ENCODE assay signal across 19 cellular contexts in the genomic region with DNA sequence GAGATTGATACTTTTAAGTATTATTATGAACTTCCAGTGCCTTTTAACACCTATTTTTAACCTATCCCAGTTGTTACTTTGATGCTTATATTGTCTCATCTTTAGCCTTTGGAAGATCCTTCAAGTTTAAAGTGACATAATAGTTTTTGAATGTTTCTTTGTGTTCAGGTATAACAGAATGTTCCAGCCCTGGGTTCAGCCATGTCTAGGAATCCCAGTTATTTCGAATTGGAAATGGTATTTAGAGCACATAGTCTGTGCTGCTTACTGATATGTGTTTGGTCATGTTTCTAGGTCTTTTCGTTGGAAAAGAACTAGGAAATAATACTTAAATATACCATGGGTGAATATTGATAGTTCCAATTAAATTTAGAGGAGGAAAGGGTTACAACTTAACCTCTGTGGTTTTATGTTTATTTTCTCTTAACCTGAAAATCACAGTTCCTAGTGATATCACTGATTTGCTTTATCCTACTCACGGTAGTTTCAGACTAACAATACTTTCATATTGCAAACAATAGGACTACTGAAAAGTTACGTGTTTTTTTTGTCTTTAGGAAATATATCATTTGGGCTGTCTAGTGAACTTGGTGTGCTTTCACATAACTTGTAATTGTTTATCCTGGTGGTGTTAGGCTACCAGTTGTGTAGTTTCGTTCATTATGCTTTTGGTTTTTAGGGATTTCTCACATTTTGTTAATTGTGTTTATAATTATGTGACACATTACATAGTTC. TPM values are rescaled to one million over a fixed set of nuclear protein-coding genes. Genes with fewer than 3 reads are reported as not detected.
DNase-seq lines count a peak whose midpoint lies in the region; ATAC-seq and TF ChIP-seq lines count a peak whose summit lies in the region.
"Had no signal": no experiment of that assay in that cellular context is flagged by ENCODE, and none has a peak within 500 bp of the region (broad histone marks: within the 10 kb centered on the region; RNA-seq: fewer than 3 reads in every experiment).

No MANE protein-coding gene starts in this region.

- H3K4me1 ChIP-seq in CD8-positive, alpha-beta T cell (ENCODE audit: insufficient read depth, low read length) = peaks cover 20% of the 10 kb centered on the region
- H3K4me1 ChIP-seq in trophoblast cell (ENCODE audit: control insufficient read depth in 1 of 2, insufficient read depth in 2 of 2, low read length in 2 of 2) = peaks cover 2 to 6% of the 10 kb centered on the region in 2 experiments
- H3K4me1 ChIP-seq: HAP-1 had no signal

- no peak overlapping the region for H2AK5ac ChIP-seq in trophoblast cell (ENCODE audit: low read length)

- CTCF ChIA-PET in CD8-positive, alpha-beta T cell (lab: Charles Lee) = no interaction called here
- CTCF ChIA-PET in WTC11 (lab: Charles Lee) = no interaction called here

- POLR2A ChIA-PET in CD8-positive, alpha-beta T cell (lab: Charles Lee) = no interaction called here
- POLR2A ChIA-PET in WTC11 (lab: Charles Lee) = no interaction called here

- H3K4me2 ChIP-seq in trophoblast cell (ENCODE audit: low read length) = no peak overlapping the region

- H3K9me3 ChIP-seq in CD8-positive, alpha-beta T cell (ENCODE audit: low read length) = no peaks in the 10 kb centered on the region
- no peaks in the 10 kb centered on the region for H3K9me3 ChIP-seq in trophoblast cell (ENCODE audit: insufficient read depth, low read depth, low read length)
- H3K9me3 ChIP-seq: BE2C, HAP-1 had no signal

- no peak overlapping the region for H3K4ac ChIP-seq in trophoblast cell (ENCODE audit: low read depth, low read length)

- no peaks in the 10 kb centered on the region for H3K27me3 Mint-ChIP-seq in CD8-positive, alpha-beta T cell (ENCODE audit: low read depth)
- H3K27me3 Mint-ChIP-seq in WTC11 (ENCODE audit: low read depth) = no peaks in the 10 kb centered on the region
- no peaks in the 10 kb centered on the region for H3K27me3 Mint-ChIP-seq in effector memory CD8-positive, alpha-beta T cell

- DNase-seq in CD8-positive, alpha-beta T cell = no peak
- DNase-seq in WTC11 (ENCODE audit: low spot score) = no peak
- no peak for DNase-seq in effector memory CD8-positive, alpha-beta T cell
- DNase-seq in trophoblast cell = peak; percentile 32 to 67
- no peak for DNase-seq in foreskin fibroblast
- DNase-seq in AML-193 (lab: John Stamatoyannopoulos, UW) = no peak
- no peak for DNase-seq in DMS79 (lab: John Stamatoyannopoulos, UW)
- DNase-seq: BE2C, DMS153, IMR-90, Kasumi-1, NCI-H1417, NCI-H1930, NCI-H2171, NCI-H510A, NCI-H82, Right ventricle myocardium superior had no signal

- WGBS in trophoblast cell (ENCODE audit: extremely low coverage, insufficient coverage, insufficient read length) = no CpG with 5 or more reads among the region's 5 CpGs

- H3K36me3 Mint-ChIP-seq in CD8-positive, alpha-beta T cell = peaks cover 45% of the 10 kb centered on the region
- H3K36me3 Mint-ChIP-seq in WTC11 = peaks cover 2% of the 10 kb centered on the region; the same call in 1 of the 2 replicates
- peaks cover 9% of the 10 kb centered on the region for H3K36me3 Mint-ChIP-seq in effector memory CD8-positive, alpha-beta T cell (ENCODE audit: insufficient read depth)

- peak overlapping the region; percentile 14 for H3K27ac Mint-ChIP-seq in CD8-positive, alpha-beta T cell
- H3K27ac Mint-ChIP-seq in WTC11 = peak overlapping the region; percentile 78
- H3K27ac Mint-ChIP-seq in effector memory CD8-positive, alpha-beta T cell = peak overlapping the region in 1 of 2 donors; percentile 82

- H3K23ac ChIP-seq in trophoblast cell (ENCODE audit: low read length) = no peak overlapping the region

- H3K4me1 Mint-ChIP-seq in CD8-positive, alpha-beta T cell (ENCODE audit: low read depth) = peaks cover 64% of the 10 kb centered on the region
- peaks cover 33% of the 10 kb centered on the region for H3K4me1 Mint-ChIP-seq in WTC11
- peaks cover 43 to 69% of the 10 kb centered on the region in 2 donors for H3K4me1 Mint-ChIP-seq in effector memory CD8-positive, alpha-beta T cell (ENCODE audit: low read depth in 2 of 2)

- H3K9ac ChIP-seq in trophoblast cell (ENCODE audit: low read length) = no peak overlapping the region

- no peak for TF ChIP-seq CTCF in CD8-positive, alpha-beta T cell (IDR thresholded peaks at IDR 0.05)
- TF ChIP-seq CTCF in WTC11 (IDR thresholded peaks at IDR 0.05) (no peak), foreskin fibroblast (IDR thresholded peaks at IDR 0.05; ENCODE audit: low read depth, low read length) (no peak)

- no peak overlapping the region for H3K4me3 Mint-ChIP-seq in CD8-positive, alpha-beta T cell
- H3K4me3 Mint-ChIP-seq in WTC11 = no peak overlapping the region
- H3K4me3 Mint-ChIP-seq in effector memory CD8-positive, alpha-beta T cell = peak overlapping the region; percentile 41 to 51

- H4K8ac ChIP-seq in trophoblast cell (ENCODE audit: low read depth, low read length) = no peak overlapping the region

- H3K18ac ChIP-seq in trophoblast cell (ENCODE audit: low read length) = no peak overlapping the region

- H3K27me3 ChIP-seq in CD8-positive, alpha-beta T cell (ENCODE audit: insufficient read depth, low read length) = no peaks in the 10 kb centered on the region
- no peaks in the 10 kb centered on the region for H3K27me3 ChIP-seq in trophoblast cell (ENCODE audit: insufficient read depth, low read length)
- H3K27me3 ChIP-seq: BE2C had no signal

- H3K36me3 ChIP-seq in CD8-positive, alpha-beta T cell (ENCODE audit: insufficient read depth, low read length) = no peaks in the 10 kb centered on the region
- no peaks in the 10 kb centered on the region for H3K36me3 ChIP-seq in trophoblast cell (ENCODE audit: control insufficient read depth in 1 of 2, insufficient read depth in 2 of 2, low read length in 2 of 2)

- H2BK12ac ChIP-seq in trophoblast cell (ENCODE audit: low read length) = no peak overlapping the region

- H3K9me3 Mint-ChIP-seq in CD8-positive, alpha-beta T cell = no peaks in the 10 kb centered on the region
- peaks cover 5% of the 10 kb centered on the region; the same call in 1 of the 2 replicates for H3K9me3 Mint-ChIP-seq in WTC11
- no peaks in the 10 kb centered on the region for H3K9me3 Mint-ChIP-seq in effector memory CD8-positive, alpha-beta T cell

- no peak overlapping the region for H2BK120ac ChIP-seq in trophoblast cell (ENCODE audit: insufficient read depth, low read length, poor library complexity)

- no peak overlapping the region for H3K14ac ChIP-seq in trophoblast cell (ENCODE audit: low read length)

- no peak overlapping the region for H3K4me3 ChIP-seq in CD8-positive, alpha-beta T cell (ENCODE audit: low read depth, low read length)
- H3K4me3 ChIP-seq in trophoblast cell (ENCODE audit: low read depth, low read length) (no peak overlapping the region), foreskin fibroblast (ENCODE audit: low read depth in 1 of 2, low read length in 2 of 2) (no peak overlapping the region)
- H3K4me3 ChIP-seq: HAP-1 had no signal

- H4K12ac ChIP-seq in trophoblast cell (ENCODE audit: low read depth, low read length) = no peak overlapping the region

- H4K91ac ChIP-seq in trophoblast cell (ENCODE audit: low read depth, low read length) = no peak overlapping the region

- ATAC-seq in CD8-positive, alpha-beta T cell = no peak
- no peak for ATAC-seq in WTC11
- ATAC-seq in effector memory CD8-positive, alpha-beta T cell (replicated peaks) = no peak
- ATAC-seq: Panc1 had no signal

- no peak overlapping the region for H3K27ac ChIP-seq in CD8-positive, alpha-beta T cell (ENCODE audit: low read depth, low read length)
- H3K27ac ChIP-seq in trophoblast cell (ENCODE audit: low read depth, low read length) = no peak overlapping the region

- H2BK5ac ChIP-seq in trophoblast cell (ENCODE audit: low read depth, low read length, poor library complexity) = no peak overlapping the region

- intact Hi-C loops in CD8-positive, alpha-beta T cell (cut with DNase I, micrococcal nuclease) = no loop called here

- no peaks in the 10 kb centered on the region for H3K79me1 ChIP-seq in trophoblast cell (ENCODE audit: low read length)

- no peak overlapping the region for H2AFZ ChIP-seq in trophoblast cell (ENCODE audit: insufficient read depth, low read length, poor library complexity)

- peaks cover 5% of the 10 kb centered on the region for H3K79me2 ChIP-seq in trophoblast cell (ENCODE audit: control insufficient read depth, insufficient read depth, low read length, poor library complexity)

TF ChIP-seq in WTC11, 78 proteins besides CTCF, POLR2A, EP300 and RAD21:
- TF ChIP-seq NFYB (CRISPR knock-in tag; conservative IDR thresholded peaks at IDR 0.05; ENCODE audit: low read depth) = no peak

RNA-seq across cellular contexts. Expression of a gene that starts 37.8 kb away (rescaled TPM):
- 100 to 1,000 TPM; 140 to 159 TPM for total RNA-seq in CD8-positive, alpha-beta T cell
- total RNA-seq in WTC11 (2021) = 35.6 to 39.0 TPM (median 37.5 TPM) in 3 replicates
- 18.9 and 19.8 TPM in 2 replicates for polyA plus RNA-seq in trophoblast cell (2013)

Comparison
In these comparisons a context has a peak if more than half of its experiments do, and no peak if none do; other contexts are left out.
1. DNase-seq: peak in trophoblast cell (2 of 2); none in CD8-positive, alpha-beta T cell (0 of 7), WTC11 (single experiment), effector memory CD8-positive, alpha-beta T cell (0 of 3), foreskin fibroblast (0 of 2), AML-193 (0 of 2) and DMS79 (single experiment).
2. H3K4me3 Mint-ChIP-seq: peak in effector memory CD8-positive, alpha-beta T cell (2 of 2); none in CD8-positive, alpha-beta T cell (single experiment) and WTC11 (single experiment).